8 cellular contexts compared by ENCODE assay signal in the genomic region with DNA sequence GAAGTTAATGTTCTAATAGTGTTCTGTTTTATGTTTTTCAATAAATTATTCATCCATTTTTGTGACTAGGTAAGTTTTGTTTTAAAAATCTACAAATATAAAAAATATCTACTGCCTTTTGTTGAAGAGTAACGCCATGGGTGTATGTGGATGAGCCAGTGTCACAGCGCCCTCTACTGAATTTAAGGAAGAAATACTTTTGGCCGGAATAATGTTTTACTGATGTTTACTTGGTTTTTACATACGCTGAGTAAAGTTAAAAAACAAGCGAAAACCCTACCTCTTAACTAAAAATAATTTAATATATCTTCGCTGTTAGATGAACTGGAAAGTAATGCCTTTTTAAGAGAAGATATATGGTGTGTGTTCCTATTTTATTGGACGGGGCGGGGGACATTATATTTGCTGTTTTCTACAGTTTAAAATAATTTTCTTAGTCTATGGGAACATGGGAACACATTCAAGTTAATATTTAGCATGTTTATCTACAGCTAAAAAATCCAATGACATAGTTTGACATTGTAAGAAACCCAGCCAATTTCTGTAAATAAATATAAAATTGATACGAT.
DNase-seq lines count a peak whose midpoint lies in the region; ATAC-seq, FAIRE-seq and TF ChIP-seq lines count a peak whose summit lies in the region.

No MANE protein-coding gene starts in this region.

- H3K9ac ChIP-seq in H1 (replicated peaks in 1 of 4; ENCODE audit: extremely low read depth in 1 of 4, low read depth in 3 of 4, low read length in 3 of 4) = no peak overlapping the region

- H3K23ac ChIP-seq in H1 (ENCODE audit: insufficient read length) = no peak overlapping the region

- DNase-seq in NCI-H2107 treated with DMSO at 0.1 percent for 48 hours (lab: John Stamatoyannopoulos, UW; ENCODE audit: unreplicated experiment) (peak; percentile 40), NCI-H2107 (lab: John Stamatoyannopoulos, UW) (no peak), HTR-8/SVneo (ENCODE audit: insufficient read length, low spot score) (peak; percentile 48), RKO (ENCODE audit: low spot score) (peak; percentile 74), H1 (ENCODE audit: low read depth in 1 of 2, low spot score in 2 of 2) (no peak), midbrain (lab: John Stamatoyannopoulos, UW) (peak; percentile 75)

- H2AFZ ChIP-seq in H1 (ENCODE audit: low read length) = 0 out of 2 replicates have a peak overlapping the region, but pooled peaks have one; percentile 9

- no peak overlapping the region for H3K18ac ChIP-seq in H1 (ENCODE audit: extremely low read depth, low read length)

- H2BK15ac ChIP-seq in H1 (ENCODE audit: low read length) = no peak overlapping the region

- peak; percentile 79 for ATAC-seq in GM21360 (IDR thresholded peaks at IDR 0.05; ENCODE audit: unreplicated experiment)
- ATAC-seq in HG03108 (IDR thresholded peaks at IDR 0.05; ENCODE audit: unreplicated experiment) = no peak

- no peak overlapping the region for H3K27ac ChIP-seq in H1 (ENCODE audit: low read depth, low read length)

- no peak overlapping the region for H3K56ac ChIP-seq in H1 (replicated peaks; ENCODE audit: insufficient read length, low read depth, low read length)

- no peaks in the 10 kb centered on the region for H3K23me2 ChIP-seq in H1 (ENCODE audit: low read depth, low read length)

- no peak overlapping the region for H3K4ac ChIP-seq in H1 (replicated peaks; ENCODE audit: insufficient read length, low read depth, low read length)

- peak in 2 of 3 experiments; percentile 59 to 63; a peak in 3 of 4 replicates for TF ChIP-seq CTCF in H1 (IDR thresholded peaks at IDR 0.05; ENCODE audit: control extremely low read depth in 1 of 3, insufficient read depth in 1 of 3, low read depth in 1 of 3, low read length in 3 of 3)

- CTCF ChIA-PET in H1 (lab: Charles Lee; ENCODE audit: partially characterized antibody) = interaction anchor here (0.6 to 3.8 kb wide), 30 partner anchors 7 to 604 kb away, joined by 3 to 22 read pairs (median 4); a partner anchor contains a TSS

- no peak overlapping the region for H3K4me2 ChIP-seq in H1 (ENCODE audit: insufficient read depth in 1 of 2, low read depth in 2 of 2, low read length in 2 of 2)

- no peak overlapping the region for H2BK20ac ChIP-seq in H1 (ENCODE audit: low read length)

- H3K4me1 ChIP-seq in H1 (replicated peaks in 1 of 4; ENCODE audit: control insufficient read depth in 3 of 4, insufficient read depth in 4 of 4, low read length in 3 of 4) = no peaks in the 10 kb centered on the region

- H2AK5ac ChIP-seq in H1 (ENCODE audit: low read depth, low read length) = no peak overlapping the region

- no peak overlapping the region for H4K8ac ChIP-seq in H1 (ENCODE audit: extremely low read depth, insufficient read depth, low read length)

- H3K14ac ChIP-seq in H1 (ENCODE audit: insufficient read length) = no peak overlapping the region

- peak; percentile 89 to 90 for TF ChIP-seq RAD21 in H1 (IDR thresholded peaks at IDR 0.05 in 1 of 2, conservative IDR thresholded peaks at IDR 0.05 in 1 of 2; ENCODE audit: low read depth in 2 of 2, low read length in 2 of 2)

- FAIRE-seq in HTR-8/SVneo (lab: Jason Lieb, UNC) = no peak
- peak; percentile 86 for FAIRE-seq in H1 (lab: Jason Lieb, UNC)

- POLR2A ChIA-PET in H1 (lab: Charles Lee; ENCODE audit: partially characterized antibody) = no interaction called here

- no peak overlapping the region for H2BK5ac ChIP-seq in H1 (ENCODE audit: low read depth, low read length)

- TF ChIP-seq POLR2A in H1 (IDR thresholded peaks at IDR 0.05; ENCODE audit: control extremely low read depth in 1 of 2, low read depth in 2 of 2, low read length in 2 of 2) = no peak

- no peak overlapping the region for H3K4me3 ChIP-seq in H1 (ENCODE audit: extremely low read depth in 1 of 4, insufficient read depth in 2 of 4, low read depth in 3 of 4, low read length in 4 of 4)

- TF ChIP-seq EP300 in H1 (IDR thresholded peaks at IDR 0.05; ENCODE audit: borderline replicate concordance in 1 of 2, low read depth in 2 of 2, low read length in 2 of 2) = no peak

- no peaks in the 10 kb centered on the region for H4K20me1 ChIP-seq in H1 (replicated peaks in 1 of 2; ENCODE audit: control insufficient read depth in 1 of 2, insufficient read depth in 2 of 2, low read length in 2 of 2)

- 31% methylated on average over 9 of the region's 9 CpGs; no CpG with 5 or more reads in 1 of the 2 experiments for WGBS in H1 (ENCODE audit: extremely low coverage in 1 of 2, insufficient coverage in 1 of 2, insufficient read length in 1 of 2, insufficient replicate concordance in 2 of 2, low coverage in 1 of 2, low lambda C conversion rate in 2 of 2, missing lambda C conversion rate in 1 of 2), 2 experiments

- H3K36me3 ChIP-seq in H1 (ENCODE audit: control insufficient read depth in 2 of 4, insufficient read depth in 4 of 4, low read length in 3 of 4) = peaks cover 0 to 3% (median 0%) of the 10 kb centered on the region in 4 experiments; a peak in 1 of 8 replicates

- no peaks in the 10 kb centered on the region for H3K79me2 ChIP-seq in H1 (ENCODE audit: control insufficient read depth in 1 of 2, insufficient read depth in 2 of 2, low read length in 2 of 2)

- H3K27me3 ChIP-seq in H1 (replicated peaks in 1 of 4; ENCODE audit: control insufficient read depth in 3 of 4, extremely low read depth in 1 of 4, insufficient read depth in 3 of 4, low read length in 3 of 4) = no peaks in the 10 kb centered on the region

- no peak overlapping the region for H4K5ac ChIP-seq in H1 (ENCODE audit: insufficient read length, low read depth, low read length)

- H3K9me3 ChIP-seq in H1 (ENCODE audit: insufficient read depth in 2 of 2, low read depth in 1 of 2, low read length in 1 of 2) = peaks cover 0 to 4% of the 10 kb centered on the region in 2 experiments; a peak in 2 of 4 replicates

- H2BK12ac ChIP-seq in H1 (ENCODE audit: low read depth, low read length) = no peak overlapping the region

- H3K79me1 ChIP-seq in H1 (ENCODE audit: low read depth, low read length) = no peaks in the 10 kb centered on the region

- H4K91ac ChIP-seq in H1 (replicated peaks; ENCODE audit: insufficient read length, low read length) = no peak overlapping the region

- no peak overlapping the region for H2BK120ac ChIP-seq in H1 (replicated peaks; ENCODE audit: low read depth, low read length)

Comparison
In these comparisons a context has a peak if more than half of its experiments do, and no peak if none do; other contexts are left out.
1. DNase-seq: peak in NCI-H2107 treated with DMSO at 0.1 percent for 48 hours (single experiment), HTR-8/SVneo (single experiment), RKO (single experiment) and midbrain (single experiment); none in NCI-H2107 (single experiment) and H1 (0 of 2).